Comparison of ENCODE assay signal across 20 cellular contexts in the genomic region with DNA sequence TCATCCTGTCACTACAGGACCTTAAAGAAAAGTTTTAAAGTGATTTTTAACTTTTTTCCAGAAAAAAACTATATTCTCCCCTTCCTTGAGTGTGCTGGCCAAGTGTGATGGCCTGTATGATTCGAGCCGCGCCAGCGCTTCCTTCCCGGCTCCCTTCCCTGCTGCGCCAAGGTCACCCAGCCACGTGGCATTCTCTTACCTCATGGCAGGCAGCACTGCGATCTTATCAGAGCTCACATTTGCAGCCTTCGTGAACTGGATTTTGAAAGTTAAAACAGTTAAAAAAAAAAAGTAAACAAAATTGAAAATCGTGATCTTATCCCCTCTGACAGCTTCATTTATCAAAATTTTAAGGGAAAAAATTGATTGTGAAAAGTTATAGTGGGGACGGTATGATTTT.
"Had no signal": no experiment of that assay in that cellular context is flagged by ENCODE, and none has a peak within 500 bp of the region (broad histone marks: within the 10 kb centered on the region; RNA-seq: fewer than 3 reads in every experiment).

No MANE protein-coding gene starts in this region.

- H3K4me2 ChIP-seq: neural progenitor cell had no signal

- H3K4me1 ChIP-seq: neural progenitor cell, tibial artery, vagina had no signal

- H3K27me3 Mint-ChIP-seq: activated CD4-positive, alpha-beta memory T cell treated with anti-CD3 and anti-CD28 coated beads for 36 hours; activated CD4-positive, alpha-beta T cell treated with anti-CD3 and anti-CD28 coated beads for 36 hours; activated naive CD4-positive, alpha-beta T cell treated with anti-CD3 and anti-CD28 coated beads, Interleukin-2, amount 50 U/mL, for 24 hours had no signal

- H3K9ac ChIP-seq: neural progenitor cell had no signal

- H3K9me3 ChIP-seq: ovary, tibial artery, vagina had no signal

- H3K27ac ChIP-seq: neural progenitor cell, ovary, tibial artery, vagina, WERI-Rb-1 had no signal

- H3K36me3 Mint-ChIP-seq: activated CD4-positive, alpha-beta memory T cell treated with anti-CD3 and anti-CD28 coated beads for 36 hours; neural progenitor cell; stimulated activated effector memory CD8-positive, alpha-beta T cell treated with anti-CD3 and anti-CD28 coated beads, Interleukin-12 subunit alpha, Interleukin-12 subunit beta, amount 100 ng/mL, for 72 hours had no signal

- H3K27ac Mint-ChIP-seq: activated CD4-positive, alpha-beta memory T cell treated with anti-CD3 and anti-CD28 coated beads for 36 hours; activated CD4-positive, alpha-beta T cell treated with anti-CD3 and anti-CD28 coated beads for 36 hours; activated naive CD4-positive, alpha-beta T cell treated with anti-CD3 and anti-CD28 coated beads, Interleukin-2, amount 50 U/mL, for 24 hours; neural progenitor cell; T-helper 1 cell treated with Interleukin-12 subunit alpha and Interleukin-12 subunit beta and Interleukin-4 antibody, amounts not matched to agents 30 μg/mL and 1 μg/mL, for 36 hours had no signal

- H3K36me3 ChIP-seq: neural progenitor cell, ovary, vagina, WERI-Rb-1 had no signal

- H3K27me3 ChIP-seq: neural progenitor cell, ovary, tibial artery, vagina had no signal

- H2AFZ ChIP-seq: neural progenitor cell had no signal

- H3K4me3 Mint-ChIP-seq: activated CD4-positive, alpha-beta memory T cell treated with anti-CD3 and anti-CD28 coated beads for 36 hours; activated CD4-positive, alpha-beta T cell treated with anti-CD3 and anti-CD28 coated beads for 36 hours; activated naive CD4-positive, alpha-beta T cell treated with anti-CD3 and anti-CD28 coated beads, Interleukin-2, amount 50 U/mL, for 24 hours; activated T-cell treated with anti-CD3 and anti-CD28 coated beads, Interleukin-2, amount 50 U/mL, for 4 hours; neural progenitor cell; stimulated activated effector memory CD8-positive, alpha-beta T cell treated with anti-CD3 and anti-CD28 coated beads, Interleukin-12 subunit alpha, Interleukin-12 subunit beta, amount 100 ng/mL, for 72 hours; T-helper 1 cell treated with Interleukin-12 subunit alpha and Interleukin-12 subunit beta and Interleukin-4 antibody, amounts not matched to agents 30 μg/mL and 1 μg/mL, for 36 hours had no signal

- DNase-seq: activated CD4-positive, alpha-beta memory T cell treated with anti-CD3 and anti-CD28 coated beads for 36 hours; activated CD4-positive, alpha-beta T cell treated with anti-CD3 and anti-CD28 coated beads for 36 hours; activated effector memory CD4-positive, alpha-beta T cell treated with anti-CD3 and anti-CD28 coated beads, Interleukin-2, amount 50 U/mL, for 16 hours; activated T-cell treated with anti-CD3 and anti-CD28 coated beads, Interleukin-2, amount 50 U/mL, for 4 hours; amniotic stem cell; cortex of kidney; effector CD8-positive, alpha-beta T cell; foreskin fibroblast; glutamatergic neuron; hypothalamus; kidney glomerular epithelial cell; left ventricle myocardium superior; ovary; tibial artery; WERI-Rb-1 had no signal

- H3K9me3 Mint-ChIP-seq: activated CD4-positive, alpha-beta memory T cell treated with anti-CD3 and anti-CD28 coated beads for 36 hours; activated naive CD4-positive, alpha-beta T cell treated with anti-CD3 and anti-CD28 coated beads, Interleukin-2, amount 50 U/mL, for 24 hours; activated T-cell treated with anti-CD3 and anti-CD28 coated beads, Interleukin-2, amount 50 U/mL, for 4 hours; neural progenitor cell; stimulated activated effector memory CD8-positive, alpha-beta T cell treated with anti-CD3 and anti-CD28 coated beads, Interleukin-12 subunit alpha, Interleukin-12 subunit beta, amount 100 ng/mL, for 72 hours; T-helper 1 cell treated with Interleukin-12 subunit alpha and Interleukin-12 subunit beta and Interleukin-4 antibody, amounts not matched to agents 30 μg/mL and 1 μg/mL, for 36 hours had no signal

- ATAC-seq: activated CD4-positive, alpha-beta T cell treated with anti-CD3 and anti-CD28 coated beads for 36 hours; activated T-cell treated with anti-CD3 and anti-CD28 coated beads, Interleukin-2, amount 50 U/mL, for 4 hours; left ventricle myocardium superior; stimulated activated effector memory CD8-positive, alpha-beta T cell treated with anti-CD3 and anti-CD28 coated beads, Interleukin-12 subunit alpha, Interleukin-12 subunit beta, amount 100 ng/mL, for 72 hours had no signal

- H3K4me3 ChIP-seq: neural progenitor cell, ovary, tibial artery, vagina had no signal

- H3K4me1 Mint-ChIP-seq: activated CD4-positive, alpha-beta T cell treated with anti-CD3 and anti-CD28 coated beads for 36 hours; activated naive CD4-positive, alpha-beta T cell treated with anti-CD3 and anti-CD28 coated beads, Interleukin-2, amount 50 U/mL, for 24 hours; neural progenitor cell; stimulated activated effector memory CD8-positive, alpha-beta T cell treated with anti-CD3 and anti-CD28 coated beads, Interleukin-12 subunit alpha, Interleukin-12 subunit beta, amount 100 ng/mL, for 72 hours had no signal
